Comparison of ENCODE assay signal across 8 cellular contexts in the genomic region with DNA sequence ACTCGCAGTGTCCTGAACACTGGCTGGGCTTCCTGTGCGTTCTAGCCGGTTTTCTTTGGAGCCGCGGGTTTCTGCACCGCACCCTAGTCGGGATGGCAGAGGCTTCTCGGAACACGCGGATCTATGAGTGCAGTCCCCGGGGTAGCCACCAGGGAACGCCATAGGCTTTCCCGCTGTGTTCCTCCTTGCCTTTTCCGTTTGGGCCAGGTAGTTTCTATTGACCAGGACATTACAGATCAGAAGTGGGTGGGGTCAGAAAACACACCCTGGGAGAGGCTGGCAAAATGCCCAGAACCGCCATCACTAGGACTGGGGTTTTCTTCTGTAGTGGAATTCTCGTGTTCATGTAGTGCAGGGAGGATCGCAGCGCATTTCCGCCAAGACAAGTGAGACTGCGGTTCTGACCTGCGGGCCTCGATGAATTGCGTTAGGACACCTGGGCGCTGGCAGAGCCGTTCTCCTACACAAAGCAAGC.
DNase-seq lines count a peak whose midpoint lies in the region; ATAC-seq and TF ChIP-seq lines count a peak whose summit lies in the region.
"Not testable (repeated sequence)": the region's sequence is repeated elsewhere in the genome, so short reads cannot be mapped to it uniquely, and the experiment has no call there.

No MANE protein-coding gene starts in this region.

- H3K36me3 Mint-ChIP-seq in CD14-positive monocyte = not testable (repeated sequence)

- intact Hi-C loops in CD14-positive monocyte (cut with micrococcal nuclease); OCI-LY7 (cut with micrococcal nuclease; ENCODE audit: unreplicated experiment); mammary epithelial cell (cut with micrococcal nuclease); Right ventricle myocardium superior (cut with DNase I): not testable (repeated sequence)

- H3K4me1 Mint-ChIP-seq in CD14-positive monocyte = peaks cover 19% of the 10 kb centered on the region

- not testable (repeated sequence) for BruUV-seq in OCI-LY7 (replicated peaks; lab: Mats Ljungman, UMichigan); mammary epithelial cell (replicated peaks; lab: Mats Ljungman, UMichigan)

- dilution Hi-C loops in mammary epithelial cell (cut with HindIII; ENCODE audit: low sequenced_read_pairs) = not testable (repeated sequence)

- peak overlapping the region in 1 of 7 donors; percentile 64 for H3K27ac Mint-ChIP-seq in CD14-positive monocyte

- not testable (repeated sequence) for H3K4me1 ChIP-seq in OCI-LY7 (ENCODE audit: insufficient read depth, low read length, poor library complexity, severe bottlenecking); mucosa of rectum (ENCODE audit: control insufficient read depth in 2 of 2, insufficient read depth in 2 of 2, low read length in 2 of 2)
- peaks cover 19% of the 10 kb centered on the region for H3K4me1 ChIP-seq in mammary epithelial cell (ENCODE audit: insufficient read depth, low read length)

- not testable (repeated sequence) for H3K4me3 ChIP-seq in HFF-Myc (replicated peaks; ENCODE audit: low read depth, low read length); OCI-LY7 (ENCODE audit: low read depth, low read length, poor library complexity, severe bottlenecking); mammary epithelial cell (replicated peaks in 1 of 3; ENCODE audit: insufficient read depth in 1 of 3, low read depth in 2 of 3, low read length in 3 of 3)
- peak overlapping the region; percentile 57 to 60 for H3K4me3 ChIP-seq in mucosa of rectum (ENCODE audit: low read length in 2 of 2)

- not testable (repeated sequence) for DNase-seq in CD14-positive monocyte (ENCODE audit: low spot score); HFF-Myc (ENCODE audit: extremely low read depth, low read depth); OCI-LY7 (ENCODE audit: low spot score)
- peak; percentile 29 for DNase-seq in activated T-cell treated with anti-CD3 and anti-CD28 coated beads for 1 hour (ENCODE audit: low read depth)
- peak; percentile 25 for DNase-seq in mammary epithelial cell
- peak; percentile 46 for DNase-seq in Right ventricle myocardium superior
- DNase-seq in stimulated activated CD4-positive, alpha-beta T cell treated with anti-CD3 and anti-CD28 coated beads, Interleukin-4, amount 100 ng/mL, for 24 hours = peak; percentile 54

- H3K9me3 Mint-ChIP-seq in CD14-positive monocyte = not testable (repeated sequence)

- H3K36me3 ChIP-seq in OCI-LY7 (ENCODE audit: insufficient read depth, low read length); mammary epithelial cell (ENCODE audit: insufficient read depth, low read length); mucosa of rectum (ENCODE audit: control insufficient read depth in 2 of 2, insufficient read depth in 2 of 2, low read length in 2 of 2): not testable (repeated sequence)

- CTCF ChIA-PET in OCI-LY7 (lab: Charles Lee; ENCODE audit: unreplicated experiment); mammary epithelial cell (lab: Charles Lee; ENCODE audit: low non-redundant PET): not testable (repeated sequence)

- H3K9me3 ChIP-seq in OCI-LY7 (ENCODE audit: low read length); mammary epithelial cell (replicated peaks; ENCODE audit: insufficient read depth, low read length); mucosa of rectum (ENCODE audit: control insufficient read depth in 2 of 2, low read length in 2 of 2): not testable (repeated sequence)

- WGBS in mammary epithelial cell (ENCODE audit: low coverage, missing lambda C conversion rate) = 65% methylated on average over 15 of the region's 25 CpGs

- in situ Hi-C loops in mammary epithelial cell (cut with MboI; ENCODE audit: low sequenced_read_pairs in 2 of 2) = not testable (repeated sequence)

- not testable (repeated sequence) for H2AFZ ChIP-seq in OCI-LY7 (ENCODE audit: low read length)
- peak overlapping the region; percentile 54 for H2AFZ ChIP-seq in mammary epithelial cell (ENCODE audit: low read depth, low read length)

- POLR2A ChIA-PET in OCI-LY7 (lab: Charles Lee) = not testable (repeated sequence)

- H4K20me1 ChIP-seq in OCI-LY7 (ENCODE audit: insufficient read depth, low read length); mammary epithelial cell (ENCODE audit: insufficient read depth, low read length): not testable (repeated sequence)

- peaks cover 38 to 68% (median 41%) of the 10 kb centered on the region in 3 donors for H3K27me3 Mint-ChIP-seq in CD14-positive monocyte (ENCODE audit: low read depth in 3 of 3)

- H3K4me3 Mint-ChIP-seq in CD14-positive monocyte = peak overlapping the region; percentile 84 to 95

- not testable (repeated sequence) for H3K9me2 ChIP-seq in OCI-LY7 (ENCODE audit: insufficient read depth, low read length)

- not testable (repeated sequence) for ATAC-seq in Right ventricle myocardium superior (ENCODE audit: poor library complexity)

- H3K9ac ChIP-seq in mammary epithelial cell (ENCODE audit: insufficient read depth, low read length) = not testable (repeated sequence)
- H3K9ac ChIP-seq in mucosa of rectum (ENCODE audit: low read depth in 1 of 2, low read length in 2 of 2) = peak overlapping the region; percentile 3 to 58

- TF ChIP-seq CTCF in CD14-positive monocyte (IDR thresholded peaks at IDR 0.05) = peak; percentile 85
- peak; percentile 37 for TF ChIP-seq CTCF in HFF-Myc (IDR thresholded peaks at IDR 0.05; ENCODE audit: low read depth, low read length, missing control alignments)
- TF ChIP-seq CTCF in OCI-LY7 (conservative IDR thresholded peaks at IDR 0.05; ENCODE audit: low read length) = 0 out of 2 replicates have a peak, but pooled peaks have one; percentile 13
- not testable (repeated sequence) for TF ChIP-seq CTCF in mammary epithelial cell (conservative IDR thresholded peaks at IDR 0.05 in 1 of 2, IDR thresholded peaks at IDR 0.05 in 1 of 2; ENCODE audit: extremely low read depth in 1 of 2, insufficient read depth in 1 of 2, low read depth in 1 of 2, low read length in 2 of 2)

- not testable (repeated sequence) for H3K27ac ChIP-seq in OCI-LY7 (ENCODE audit: low read depth, low read length, poor library complexity, severe bottlenecking); mammary epithelial cell (ENCODE audit: insufficient read depth, low read depth, low read length)
- H3K27ac ChIP-seq in mucosa of rectum (ENCODE audit: low read depth in 2 of 2, low read length in 2 of 2) = peak overlapping the region; percentile 59 to 64

- not testable (repeated sequence) for H3K79me2 ChIP-seq in OCI-LY7 (ENCODE audit: insufficient read depth, low read depth, low read length); mammary epithelial cell (ENCODE audit: insufficient read depth, low read length)

- H3K27me3 ChIP-seq in mammary epithelial cell (ENCODE audit: insufficient read depth, low read length); mucosa of rectum (ENCODE audit: control insufficient read depth in 2 of 2, insufficient read depth in 2 of 2, low read length in 2 of 2): not testable (repeated sequence)

- not testable (repeated sequence) for H3K4me2 ChIP-seq in OCI-LY7 (ENCODE audit: low read length); mammary epithelial cell (ENCODE audit: insufficient read depth, low read depth, low read length)
